ENCODE assay signal across 21 cellular contexts in genomic region chr17:65776890-65777289, GRCh38.
"Had no signal": no experiment of that assay in that cellular context is flagged by ENCODE, and none has a peak within 500 bp of the region (broad histone marks: within the 10 kb centered on the region; RNA-seq: fewer than 3 reads in every experiment).

No MANE protein-coding gene starts in this region.

- DNase-seq: Kasumi-1, MM.1S, NCI-H1092 treated with DMSO at 0.1 percent for 48 hours, NCI-H1436, NCI-H187, NCI-H2029, NCI-H2081 treated with DMSO at 0.1 percent for 48 hours, NCI-H2171, NCI-H226, NCI-H446, NCI-H510A, NCI-H524 treated with DMSO at 0.1 percent for 48 hours, NCI-H69, NCI-H774, Right ventricle myocardium superior, RPMI8226, SIG-M5 had no signal

- H3K4me3 ChIP-seq: SJSA1, SK-N-MC had no signal

- H3K27ac ChIP-seq: KMS-11, SJSA1, SK-N-MC had no signal

- H3K4me1 ChIP-seq: SJSA1 had no signal

- H3K4me2 ChIP-seq: KMS-11 had no signal

- FAIRE-seq: RCC 7860 had no signal

- H3K36me3 ChIP-seq: SJSA1 had no signal

- H3K9me3 ChIP-seq: SJSA1 had no signal

- H3K9ac ChIP-seq: KMS-11 had no signal

- H3K27me3 ChIP-seq: SJSA1 had no signal
